8 cellular contexts compared by ENCODE assay signal in the genomic region with DNA sequence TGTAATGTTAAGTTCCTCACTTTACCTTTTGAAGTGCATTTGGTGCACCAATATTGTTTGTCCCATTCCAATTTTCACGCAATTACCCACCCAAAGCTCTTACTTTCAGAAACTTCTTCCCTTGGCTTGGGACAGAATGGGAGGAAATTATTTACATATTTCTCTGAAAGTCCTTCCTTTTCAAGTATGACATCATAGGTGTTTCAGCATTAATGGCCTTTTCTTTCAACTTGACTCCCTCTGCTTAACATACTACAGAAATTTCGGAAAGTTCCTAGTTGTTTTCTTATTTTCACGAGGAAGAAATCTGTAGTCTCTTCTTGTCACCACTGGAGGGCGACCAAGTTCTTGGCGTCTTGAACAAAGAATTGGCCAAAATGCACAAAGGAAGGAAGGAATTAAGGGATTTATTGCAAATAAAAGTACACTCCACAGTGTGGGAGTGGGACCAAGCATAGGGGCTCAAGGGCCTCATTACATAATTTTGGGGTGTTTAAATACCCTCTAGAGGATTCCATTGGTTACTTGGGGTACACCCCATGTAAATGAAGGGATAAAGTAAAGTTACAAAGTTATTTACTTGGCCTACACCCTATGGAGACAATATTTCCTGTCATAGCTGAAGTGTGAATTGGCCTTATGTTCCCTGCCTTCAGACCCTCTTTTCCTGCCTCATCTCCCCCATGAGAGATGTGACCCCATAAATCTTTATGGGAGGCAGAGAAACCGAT.
DNase-seq lines count a peak whose midpoint lies in the region; ATAC-seq and TF ChIP-seq lines count a peak whose summit lies in the region.

No MANE protein-coding gene starts in this region.

- H3K36me3 ChIP-seq in mucosa of descending colon (ENCODE audit: low read depth): no peaks in the 10 kb centered on the region

- H3K4me1 ChIP-seq in mucosa of descending colon (ENCODE audit: low read depth): no peaks in the 10 kb centered on the region

- no peak overlapping the region for H3K4me3 ChIP-seq in astrocyte of the spinal cord (ENCODE audit: low read depth, low read length)
- no peak overlapping the region for H3K4me3 ChIP-seq in mucosa of descending colon

- ATAC-seq in mucosa of descending colon (peak; percentile 39), GM21717 (IDR thresholded peaks at IDR 0.05; ENCODE audit: unreplicated experiment) (no peak), GM19023 (IDR thresholded peaks at IDR 0.05; ENCODE audit: unreplicated experiment) (no peak), GM19455 (IDR thresholded peaks at IDR 0.05; ENCODE audit: unreplicated experiment) (no peak)

- no peaks in the 10 kb centered on the region for H3K9me3 ChIP-seq in mucosa of descending colon

- in situ Hi-C loops in astrocyte of the spinal cord (cut with HindIII; ENCODE audit: low sequenced_read_pairs): no loop called here

- intact Hi-C loops in mucosa of descending colon (cut with DNase I, micrococcal nuclease): no loop called here

- DNase-seq in SKM-1 (lab: John Stamatoyannopoulos, UW; ENCODE audit: unreplicated experiment) (peak; percentile 2), SKM-1 treated with dmso at 0.1 percent for 144 hours (lab: John Stamatoyannopoulos, UW; ENCODE audit: unreplicated experiment) (no peak), NCI-H2196 treated with DMSO at 0.1 percent for 48 hours (lab: John Stamatoyannopoulos, UW; ENCODE audit: unreplicated experiment) (peak; percentile 3), astrocyte of the spinal cord (ENCODE audit: low read depth, low spot score) (peak; percentile 59), mucosa of descending colon (peak in 1 of 3 donors; percentile 19)

- TF ChIP-seq CTCF in astrocyte of the spinal cord (IDR thresholded peaks at IDR 0.05; ENCODE audit: low read depth, low read length) (peak; percentile 64), mucosa of descending colon (IDR thresholded peaks at IDR 0.05) (no peak)
